ENCODE assay signal across 1 cellular context in genomic region chr3:149393355-149394165, GRCh38.
TF ChIP-seq lines count a peak whose summit lies in the region.

No MANE protein-coding gene starts in this region.

TF ChIP-seq in K562, 482 proteins besides CTCF, POLR2A, EP300 and RAD21 (continued from another document):
- no peak for TF ChIP-seq ZBTB49 (CRISPR knock-in tag; IDR thresholded peaks at IDR 0.05; ENCODE audit: borderline replicate concordance)
- TF ChIP-seq ZNF395 (CRISPR knock-in tag; IDR thresholded peaks at IDR 0.05), result no peak
- no peak for TF ChIP-seq HDAC1 (IDR thresholded peaks at IDR 0.05)
- TF ChIP-seq HDAC2 (IDR thresholded peaks at IDR 0.05), result no peak
- peak in 1 of 2 experiments; percentile 32; a peak in 1 of 4 replicates for TF ChIP-seq TEAD1 (CRISPR knock-in tag; IDR thresholded peaks at IDR 0.05)
- TF ChIP-seq MBD2 (IDR thresholded peaks at IDR 0.05; ENCODE audit: borderline replicate concordance, low read depth), result no peak
- TF ChIP-seq SMAD2 (IDR thresholded peaks at IDR 0.05; ENCODE audit: low read depth, low read length), result no peak
- TF ChIP-seq KAT8 (IDR thresholded peaks at IDR 0.05; ENCODE audit: low read depth), result no peak
